In the genomic region with DNA sequence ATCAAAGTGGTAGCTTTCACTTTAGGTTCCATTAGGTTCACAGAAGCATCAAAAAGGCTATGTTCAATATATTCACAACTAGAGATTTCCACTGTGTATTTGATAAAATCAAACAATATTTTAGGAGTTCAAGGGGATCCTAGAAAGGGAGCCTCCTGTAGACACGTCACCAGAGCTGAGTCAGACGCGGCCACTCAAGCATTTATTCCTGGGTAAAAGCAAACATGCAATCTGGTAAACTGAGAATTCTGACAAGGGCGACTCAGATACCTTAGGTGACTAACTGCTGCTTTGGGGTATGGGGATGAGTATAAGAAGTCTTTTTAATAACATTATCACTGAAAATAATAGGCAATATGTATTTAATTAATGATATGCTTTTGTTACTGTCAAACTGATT, we compare ENCODE assay signal across 23 cellular contexts.
"Had no signal": no experiment of that assay in that cellular context is flagged by ENCODE, and none has a peak within 500 bp of the region (broad histone marks: within the 10 kb centered on the region; RNA-seq: fewer than 3 reads in every experiment).

No MANE protein-coding gene starts in this region.

- H3K36me3 ChIP-seq: cardiac muscle cell, lower lobe of right lung, neutrophil, pancreas, right lobe of liver, stomach, upper lobe of left lung had no signal

- ATAC-seq: activated CD8-positive, alpha-beta T cell treated with anti-CD3 and anti-CD28 coated beads, Interleukin-2, amount 10 ng/mL, durations not matched to agents 7 days and 5 days; activated naive CD8-positive, alpha-beta T cell treated with anti-CD3 and anti-CD28 coated beads, Interleukin-2, amount 50 U/mL, for 24 hours; foreskin keratinocyte; lower lobe of right lung; natural killer cell treated with Interleukin-12 subunit alpha and Interleukin-12 subunit beta and Interleukin-15 and Interleukin-18, amount 100 ng/mL, for 72 hours; pancreas; right lobe of liver; stimulated activated effector memory CD8-positive, alpha-beta T cell treated with anti-CD3 and anti-CD28 coated beads, Interleukin-12 subunit alpha, Interleukin-12 subunit beta, amount 100 ng/mL, for 72 hours had no signal

- FAIRE-seq: pancreas had no signal

- H3K4me3 ChIP-seq: cardiac muscle cell, lower lobe of right lung, pancreas, right lobe of liver, stomach, testis, upper lobe of left lung had no signal

- DNase-seq: activated CD4-positive, alpha-beta T cell treated with anti-CD3 and anti-CD28 coated beads, Interleukin-2, amount 10 ng/mL, durations not matched to agents 24 days and 14 days; activated CD4-positive, CD25-positive, alpha-beta regulatory T cell; activated CD8-positive, alpha-beta T cell treated with anti-CD3 and anti-CD28 coated beads, Interleukin-2, amount 10 ng/mL, durations not matched to agents 7 days and 5 days; activated naive CD4-positive, alpha-beta T cell treated with anti-CD3 and anti-CD28 coated beads, Interleukin-2, amount 10 ng/mL, durations not matched to agents 7 days and 5 days; activated naive CD8-positive, alpha-beta T cell treated with anti-CD3 and anti-CD28 coated beads, Interleukin-2, amount 50 U/mL, for 24 hours; activated T-cell treated with anti-CD3 and anti-CD28 coated beads, Interleukin-2, amount 50 U/mL, for 24 hours; dermis blood vessel endothelial cell; effector memory CD4-positive, alpha-beta T cell; foreskin keratinocyte; glutamatergic neuron; hippocampal formation; islet precursor cell; lower lobe of right lung; pancreas; right lobe of liver; stimulated activated CD4-positive, alpha-beta T cell treated with anti-CD3 and anti-CD28 coated beads, Interleukin-4, amount 100 ng/mL, for 24 hours; stomach; testis; upper lobe of left lung had no signal

- H3K27me3 ChIP-seq: cardiac muscle cell, foreskin keratinocyte, neutrophil, pancreas, right lobe of liver, stomach, testis, upper lobe of left lung had no signal
